ENCODE assay signal across 31 cellular contexts in the genomic region with DNA sequence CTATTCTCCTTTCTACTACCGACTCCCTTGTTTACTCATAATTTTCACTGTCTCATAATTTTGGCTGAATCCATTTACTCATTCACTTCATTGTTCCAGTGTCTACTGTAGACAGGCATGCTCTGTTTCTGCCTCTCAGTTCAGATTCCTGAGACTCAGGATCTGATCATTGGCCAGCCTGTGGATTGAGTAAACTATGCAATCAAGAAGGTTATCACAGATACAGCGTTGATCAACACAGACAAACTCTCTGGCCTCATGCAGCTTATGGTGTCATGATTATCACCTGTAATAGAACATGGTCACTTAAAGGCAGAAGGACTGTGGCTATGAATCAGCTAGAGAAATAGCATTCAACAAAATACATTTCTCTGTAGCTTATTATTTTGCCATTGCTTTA.
"Had no signal": no experiment of that assay in that cellular context is flagged by ENCODE, and none has a peak within 500 bp of the region (broad histone marks: within the 10 kb centered on the region; RNA-seq: fewer than 3 reads in every experiment).

No MANE protein-coding gene starts in this region.

- H3K27ac Mint-ChIP-seq: activated B cell treated with CpG ODN at 0.5 μM for 24 hours; activated CD4-positive, alpha-beta memory T cell treated with anti-CD3 and anti-CD28 coated beads, Interleukin-2, amount 10 ng/mL, durations not matched to agents 7 days and 5 days; activated CD4-positive, alpha-beta T cell treated with anti-CD3 and anti-CD28 coated beads, Interleukin-2, amount 10 ng/mL, durations not matched to agents 7 days and 5 days; activated naive CD8-positive, alpha-beta T cell; activated T-cell treated with anti-CD3 and anti-CD28 coated beads, Interleukin-2, amount 50 U/mL, for 24 hours; activated T-cell treated with anti-CD3 and anti-CD28 coated beads, Interleukin-2, amount 50 U/mL, for 72 hours; effector memory CD8-positive, alpha-beta T cell; T-helper 17 cell; T-helper 2 cell treated with Interferon-gamma antibody and Interleukin-4, amounts not matched to agents 5 μg/mL and 100 μg/mL, for 36 hours had no signal

- ATAC-seq: activated CD4-positive, CD25-positive, alpha-beta regulatory T cell treated with anti-CD3 and anti-CD28 coated beads, Interleukin-2, amount 50 U/mL, for 24 hours; activated T-cell treated with anti-CD3 and anti-CD28 coated beads, Interleukin-2, amount 50 U/mL, for 72 hours; effector memory CD8-positive, alpha-beta T cell; foreskin keratinocyte; heart left ventricle; T-helper 17 cell had no signal

- H3K27me3 Mint-ChIP-seq: activated B cell treated with CpG ODN at 0.5 μM for 24 hours; activated CD4-positive, alpha-beta memory T cell treated with anti-CD3 and anti-CD28 coated beads, Interleukin-2, amount 10 ng/mL, durations not matched to agents 7 days and 5 days; activated CD4-positive, alpha-beta T cell treated with anti-CD3 and anti-CD28 coated beads, Interleukin-2, amount 10 ng/mL, durations not matched to agents 7 days and 5 days; activated naive CD8-positive, alpha-beta T cell; activated T-cell treated with anti-CD3 and anti-CD28 coated beads, Interleukin-2, amount 50 U/mL, for 24 hours; central memory CD8-positive, alpha-beta T cell; effector memory CD8-positive, alpha-beta T cell; T-helper 17 cell had no signal

- H3K9me3 ChIP-seq: esophagus muscularis mucosa, heart left ventricle had no signal

- H3K4me3 Mint-ChIP-seq: activated B cell treated with CpG ODN at 0.5 μM for 24 hours; activated CD4-positive, alpha-beta memory T cell treated with anti-CD3 and anti-CD28 coated beads, Interleukin-2, amount 10 ng/mL, durations not matched to agents 7 days and 5 days; activated CD4-positive, alpha-beta T cell treated with anti-CD3 and anti-CD28 coated beads, Interleukin-2, amount 10 ng/mL, durations not matched to agents 7 days and 5 days; activated naive CD8-positive, alpha-beta T cell; activated T-cell treated with anti-CD3 and anti-CD28 coated beads, Interleukin-2, amount 50 U/mL, for 24 hours; activated T-cell treated with anti-CD3 and anti-CD28 coated beads, Interleukin-2, amount 50 U/mL, for 72 hours; central memory CD8-positive, alpha-beta T cell; effector memory CD8-positive, alpha-beta T cell; T-helper 17 cell; T-helper 2 cell treated with Interferon-gamma antibody and Interleukin-4, amounts not matched to agents 5 μg/mL and 100 μg/mL, for 36 hours had no signal

- H3K4me3 ChIP-seq: esophagus muscularis mucosa, heart left ventricle had no signal

- H3K4me1 ChIP-seq: esophagus muscularis mucosa, foreskin keratinocyte, heart left ventricle had no signal

- H3K4me1 Mint-ChIP-seq: activated B cell treated with CpG ODN at 0.5 μM for 24 hours; activated CD4-positive, alpha-beta memory T cell treated with anti-CD3 and anti-CD28 coated beads, Interleukin-2, amount 10 ng/mL, durations not matched to agents 7 days and 5 days; activated CD4-positive, alpha-beta T cell treated with anti-CD3 and anti-CD28 coated beads, Interleukin-2, amount 10 ng/mL, durations not matched to agents 7 days and 5 days; central memory CD8-positive, alpha-beta T cell; T-helper 17 cell had no signal

- H3K36me3 Mint-ChIP-seq: activated naive CD8-positive, alpha-beta T cell had no signal

- DNase-seq: activated B cell treated with CpG ODN at 0.5 μM for 24 hours; activated CD4-positive, alpha-beta memory T cell treated with anti-CD3 and anti-CD28 coated beads, Interleukin-2, amount 10 ng/mL, durations not matched to agents 7 days and 5 days; activated CD4-positive, alpha-beta T cell treated with anti-CD3 and anti-CD28 coated beads, Interleukin-2, amount 10 ng/mL, durations not matched to agents 7 days and 5 days; activated CD4-positive, alpha-beta T cell treated with anti-CD3 and anti-CD28 coated beads, Interleukin-2, amount 50 U/mL, for 4 hours; activated CD8-positive, alpha-beta memory T cell treated with anti-CD3 and anti-CD28 coated beads, Interleukin-2, amount 50 U/mL, for 48 hours; activated gamma-delta T cell; activated naive CD4-positive, alpha-beta T cell treated with anti-CD3 and anti-CD28 coated beads, Interleukin-2, amount 50 U/mL, for 16 hours; activated naive CD4-positive, alpha-beta T cell treated with Interleukin-2 at 50 U/mL for 16 hours; activated T-cell treated with anti-CD3 and anti-CD28 coated beads for 4 hours; activated T-cell treated with anti-CD3 and anti-CD28 coated beads, Interleukin-2, amount 50 U/mL, for 24 hours; activated T-cell treated with anti-CD3 and anti-CD28 coated beads, Interleukin-2, amount 50 U/mL, for 72 hours; amniotic stem cell; anterior cingulate cortex; brain microvascular endothelial cell; cortex of kidney; dermis blood vessel endothelial cell; effector CD4-positive, alpha-beta T cell; effector memory CD8-positive, alpha-beta T cell; erythroblast; foreskin keratinocyte; glutamatergic neuron; heart left ventricle; T-helper 1 cell; T-helper 17 cell; T1000; WERI-Rb-1 had no signal

- H3K36me3 ChIP-seq: brain microvascular endothelial cell, esophagus muscularis mucosa, heart left ventricle, WERI-Rb-1 had no signal

- H3K27me3 ChIP-seq: brain microvascular endothelial cell, esophagus muscularis mucosa, foreskin keratinocyte, heart left ventricle had no signal

- H3K27ac ChIP-seq: brain microvascular endothelial cell, esophagus muscularis mucosa, foreskin keratinocyte, heart left ventricle, WERI-Rb-1 had no signal
